1 cellular context compared by ENCODE assay signal in genomic region chr2:9288233-9288632, GRCh38.
TF ChIP-seq lines count a peak whose summit lies in the region.

No MANE protein-coding gene starts in this region.

TF ChIP-seq in SK-N-SH, 30 proteins besides CTCF, POLR2A, EP300 and RAD21 (continued from another document):
- no peak for TF ChIP-seq USF1 (IDR thresholded peaks at IDR 0.05; ENCODE audit: borderline replicate concordance, low read depth)
- TF ChIP-seq SMC3 (IDR thresholded peaks at IDR 0.05; ENCODE audit: low read depth, low read length), result no peak
- TF ChIP-seq FOXJ3 (CRISPR knock-in tag; IDR thresholded peaks at IDR 0.05), result no peak
- no peak for TF ChIP-seq RCOR1 (IDR thresholded peaks at IDR 0.05; ENCODE audit: low read length)
- no peak for TF ChIP-seq REST (IDR thresholded peaks at IDR 0.05; ENCODE audit: low read depth, low read length)
- peak; percentile 25; the same call in 1 of the 2 replicates for TF ChIP-seq MAX (IDR thresholded peaks at IDR 0.05; ENCODE audit: low read depth)
- peak; percentile 34; the same call in 1 of the 2 replicates for TF ChIP-seq TCF12 (IDR thresholded peaks at IDR 0.05)
- no peak for TF ChIP-seq USF2 (IDR thresholded peaks at IDR 0.05; ENCODE audit: borderline replicate concordance, low read depth, low read length)
- TF ChIP-seq TEAD4 (IDR thresholded peaks at IDR 0.05; ENCODE audit: borderline replicate concordance, insufficient read depth), result no peak
- TF ChIP-seq FOXM1 (IDR thresholded peaks at IDR 0.05; ENCODE audit: low read depth), result no peak
- TF ChIP-seq GATA2 (CRISPR knock-in tag; IDR thresholded peaks at IDR 0.05), result no peak
